ENCODE assay signal across 2 cellular contexts in genomic region chr18:11145413-11146191, GRCh38.
A peak's percentile ranks its signal among the peaks of the same experiment; 100 is the strongest.
TF ChIP-seq lines count a peak whose summit lies in the region.

No MANE protein-coding gene starts in this region.

TF ChIP-seq in GM23338, 12 proteins besides CTCF, POLR2A, EP300 and RAD21:
- TF ChIP-seq NANOG (IDR thresholded peaks at IDR 0.05; ENCODE audit: borderline replicate concordance) (no peak), EZH2phosphoT487 (IDR thresholded peaks at IDR 0.05; ENCODE audit: unreplicated experiment) (no peak), JUNB (IDR thresholded peaks at IDR 0.05; ENCODE audit: unreplicated experiment) (no peak), STAT1 (IDR thresholded peaks at IDR 0.05; ENCODE audit: unreplicated experiment) (no peak), POLR2AphosphoS5 (IDR thresholded peaks at IDR 0.05; ENCODE audit: low read depth) (no peak), ZNF331 (CRISPR knock-in tag; IDR thresholded peaks at IDR 0.05; ENCODE audit: low read depth) (no peak), CREB1 (CRISPR knock-in tag; IDR thresholded peaks at IDR 0.05; ENCODE audit: low read depth) (no peak), ZNF114 (CRISPR knock-in tag; IDR thresholded peaks at IDR 0.05) (no peak)
- TF ChIP-seq, protein P1, sequence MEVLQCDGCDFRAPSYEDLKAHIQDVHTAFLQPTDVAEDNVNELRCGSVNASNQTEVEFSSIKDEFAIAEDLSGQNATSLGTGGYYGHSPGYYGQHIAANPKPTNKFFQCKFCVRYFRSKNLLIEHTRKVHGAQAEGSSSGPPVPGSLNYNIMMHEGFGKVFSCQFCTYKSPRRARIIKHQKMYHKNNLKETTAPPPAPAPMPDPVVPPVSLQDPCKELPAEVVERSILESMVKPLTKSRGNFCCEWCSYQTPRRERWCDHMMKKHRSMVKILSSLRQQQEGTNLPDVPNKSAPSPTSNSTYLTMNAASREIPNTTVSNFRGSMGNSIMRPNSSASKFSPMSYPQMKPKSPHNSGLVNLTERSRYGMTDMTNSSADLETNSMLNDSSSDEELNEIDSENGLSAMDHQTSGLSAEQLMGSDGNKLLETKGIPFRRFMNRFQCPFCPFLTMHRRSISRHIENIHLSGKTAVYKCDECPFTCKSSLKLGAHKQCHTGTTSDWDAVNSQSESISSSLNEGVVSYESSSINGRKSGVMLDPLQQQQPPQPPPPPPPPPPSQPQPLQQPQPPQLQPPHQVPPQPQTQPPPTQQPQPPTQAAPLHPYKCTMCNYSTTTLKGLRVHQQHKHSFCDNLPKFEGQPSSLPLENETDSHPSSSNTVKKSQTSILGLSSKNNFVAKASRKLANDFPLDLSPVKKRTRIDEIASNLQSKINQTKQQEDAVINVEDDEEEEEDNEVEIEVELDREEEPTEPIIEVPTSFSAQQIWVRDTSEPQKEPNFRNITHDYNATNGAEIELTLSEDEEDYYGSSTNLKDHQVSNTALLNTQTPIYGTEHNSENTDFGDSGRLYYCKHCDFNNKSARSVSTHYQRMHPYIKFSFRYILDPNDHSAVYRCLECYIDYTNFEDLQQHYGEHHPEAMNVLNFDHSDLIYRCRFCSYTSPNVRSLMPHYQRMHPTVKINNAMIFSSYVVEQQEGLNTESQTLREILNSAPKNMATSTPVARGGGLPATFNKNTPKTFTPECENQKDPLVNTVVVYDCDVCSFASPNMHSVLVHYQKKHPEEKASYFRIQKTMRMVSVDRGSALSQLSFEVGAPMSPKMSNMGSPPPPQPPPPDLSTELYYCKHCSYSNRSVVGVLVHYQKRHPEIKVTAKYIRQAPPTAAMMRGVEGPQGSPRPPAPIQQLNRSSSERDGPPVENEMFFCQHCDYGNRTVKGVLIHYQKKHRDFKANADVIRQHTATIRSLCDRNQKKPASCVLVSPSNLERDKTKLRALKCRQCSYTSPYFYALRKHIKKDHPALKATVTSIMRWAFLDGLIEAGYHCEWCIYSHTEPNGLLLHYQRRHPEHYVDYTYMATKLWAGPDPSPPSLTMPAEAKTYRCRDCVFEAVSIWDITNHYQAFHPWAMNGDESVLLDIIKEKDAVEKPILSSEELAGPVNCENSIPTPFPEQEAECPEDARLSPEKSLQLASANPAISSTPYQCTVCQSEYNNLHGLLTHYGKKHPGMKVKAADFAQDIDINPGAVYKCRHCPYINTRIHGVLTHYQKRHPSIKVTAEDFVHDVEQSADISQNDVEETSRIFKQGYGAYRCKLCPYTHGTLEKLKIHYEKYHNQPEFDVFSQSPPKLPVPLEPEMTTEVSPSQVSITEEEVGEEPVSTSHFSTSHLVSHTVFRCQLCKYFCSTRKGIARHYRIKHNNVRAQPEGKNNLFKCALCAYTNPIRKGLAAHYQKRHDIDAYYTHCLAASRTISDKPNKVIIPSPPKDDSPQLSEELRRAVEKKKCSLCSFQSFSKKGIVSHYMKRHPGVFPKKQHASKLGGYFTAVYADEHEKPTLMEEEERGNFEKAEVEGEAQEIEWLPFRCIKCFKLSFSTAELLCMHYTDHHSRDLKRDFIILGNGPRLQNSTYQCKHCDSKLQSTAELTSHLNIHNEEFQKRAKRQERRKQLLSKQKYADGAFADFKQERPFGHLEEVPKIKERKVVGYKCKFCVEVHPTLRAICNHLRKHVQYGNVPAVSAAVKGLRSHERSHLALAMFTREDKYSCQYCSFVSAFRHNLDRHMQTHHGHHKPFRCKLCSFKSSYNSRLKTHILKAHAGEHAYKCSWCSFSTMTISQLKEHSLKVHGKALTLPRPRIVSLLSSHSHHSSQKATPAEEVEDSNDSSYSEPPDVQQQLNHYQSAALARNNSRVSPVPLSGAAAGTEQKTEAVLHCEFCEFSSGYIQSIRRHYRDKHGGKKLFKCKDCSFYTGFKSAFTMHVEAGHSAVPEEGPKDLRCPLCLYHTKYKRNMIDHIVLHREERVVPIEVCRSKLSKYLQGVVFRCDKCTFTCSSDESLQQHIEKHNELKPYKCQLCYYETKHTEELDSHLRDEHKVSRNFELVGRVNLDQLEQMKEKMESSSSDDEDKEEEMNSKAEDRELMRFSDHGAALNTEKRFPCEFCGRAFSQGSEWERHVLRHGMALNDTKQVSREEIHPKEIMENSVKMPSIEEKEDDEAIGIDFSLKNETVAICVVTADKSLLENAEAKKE (CRISPR knock-in tag; IDR thresholded peaks at IDR 0.05), result no peak
- TF ChIP-seq, protein P2, sequence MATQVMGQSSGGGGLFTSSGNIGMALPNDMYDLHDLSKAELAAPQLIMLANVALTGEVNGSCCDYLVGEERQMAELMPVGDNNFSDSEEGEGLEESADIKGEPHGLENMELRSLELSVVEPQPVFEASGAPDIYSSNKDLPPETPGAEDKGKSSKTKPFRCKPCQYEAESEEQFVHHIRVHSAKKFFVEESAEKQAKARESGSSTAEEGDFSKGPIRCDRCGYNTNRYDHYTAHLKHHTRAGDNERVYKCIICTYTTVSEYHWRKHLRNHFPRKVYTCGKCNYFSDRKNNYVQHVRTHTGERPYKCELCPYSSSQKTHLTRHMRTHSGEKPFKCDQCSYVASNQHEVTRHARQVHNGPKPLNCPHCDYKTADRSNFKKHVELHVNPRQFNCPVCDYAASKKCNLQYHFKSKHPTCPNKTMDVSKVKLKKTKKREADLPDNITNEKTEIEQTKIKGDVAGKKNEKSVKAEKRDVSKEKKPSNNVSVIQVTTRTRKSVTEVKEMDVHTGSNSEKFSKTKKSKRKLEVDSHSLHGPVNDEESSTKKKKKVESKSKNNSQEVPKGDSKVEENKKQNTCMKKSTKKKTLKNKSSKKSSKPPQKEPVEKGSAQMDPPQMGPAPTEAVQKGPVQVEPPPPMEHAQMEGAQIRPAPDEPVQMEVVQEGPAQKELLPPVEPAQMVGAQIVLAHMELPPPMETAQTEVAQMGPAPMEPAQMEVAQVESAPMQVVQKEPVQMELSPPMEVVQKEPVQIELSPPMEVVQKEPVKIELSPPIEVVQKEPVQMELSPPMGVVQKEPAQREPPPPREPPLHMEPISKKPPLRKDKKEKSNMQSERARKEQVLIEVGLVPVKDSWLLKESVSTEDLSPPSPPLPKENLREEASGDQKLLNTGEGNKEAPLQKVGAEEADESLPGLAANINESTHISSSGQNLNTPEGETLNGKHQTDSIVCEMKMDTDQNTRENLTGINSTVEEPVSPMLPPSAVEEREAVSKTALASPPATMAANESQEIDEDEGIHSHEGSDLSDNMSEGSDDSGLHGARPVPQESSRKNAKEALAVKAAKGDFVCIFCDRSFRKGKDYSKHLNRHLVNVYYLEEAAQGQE (IDR thresholded peaks at IDR 0.05; ENCODE audit: unreplicated experiment), result no peak
- TF ChIP-seq, protein P3, sequence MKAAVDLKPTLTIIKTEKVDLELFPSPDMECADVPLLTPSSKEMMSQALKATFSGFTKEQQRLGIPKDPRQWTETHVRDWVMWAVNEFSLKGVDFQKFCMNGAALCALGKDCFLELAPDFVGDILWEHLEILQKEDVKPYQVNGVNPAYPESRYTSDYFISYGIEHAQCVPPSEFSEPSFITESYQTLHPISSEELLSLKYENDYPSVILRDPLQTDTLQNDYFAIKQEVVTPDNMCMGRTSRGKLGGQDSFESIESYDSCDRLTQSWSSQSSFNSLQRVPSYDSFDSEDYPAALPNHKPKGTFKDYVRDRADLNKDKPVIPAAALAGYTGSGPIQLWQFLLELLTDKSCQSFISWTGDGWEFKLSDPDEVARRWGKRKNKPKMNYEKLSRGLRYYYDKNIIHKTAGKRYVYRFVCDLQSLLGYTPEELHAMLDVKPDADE (IDR thresholded peaks at IDR 0.05), result no peak

TF ChIP-seq in HepG2, 621 proteins besides CTCF, POLR2A, EP300 and RAD21:
- TF ChIP-seq, protein P4, sequence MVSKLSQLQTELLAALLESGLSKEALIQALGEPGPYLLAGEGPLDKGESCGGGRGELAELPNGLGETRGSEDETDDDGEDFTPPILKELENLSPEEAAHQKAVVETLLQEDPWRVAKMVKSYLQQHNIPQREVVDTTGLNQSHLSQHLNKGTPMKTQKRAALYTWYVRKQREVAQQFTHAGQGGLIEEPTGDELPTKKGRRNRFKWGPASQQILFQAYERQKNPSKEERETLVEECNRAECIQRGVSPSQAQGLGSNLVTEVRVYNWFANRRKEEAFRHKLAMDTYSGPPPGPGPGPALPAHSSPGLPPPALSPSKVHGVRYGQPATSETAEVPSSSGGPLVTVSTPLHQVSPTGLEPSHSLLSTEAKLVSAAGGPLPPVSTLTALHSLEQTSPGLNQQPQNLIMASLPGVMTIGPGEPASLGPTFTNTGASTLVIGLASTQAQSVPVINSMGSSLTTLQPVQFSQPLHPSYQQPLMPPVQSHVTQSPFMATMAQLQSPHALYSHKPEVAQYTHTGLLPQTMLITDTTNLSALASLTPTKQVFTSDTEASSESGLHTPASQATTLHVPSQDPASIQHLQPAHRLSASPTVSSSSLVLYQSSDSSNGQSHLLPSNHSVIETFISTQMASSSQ (IDR thresholded peaks at IDR 0.05; ENCODE audit: low read depth), result no peak
- TF ChIP-seq, protein P4 (CRISPR knock-in tag; IDR thresholded peaks at IDR 0.05; ENCODE audit: borderline replicate concordance), result no peak
- no peak for TF ChIP-seq IRF9 (CRISPR knock-in tag; IDR thresholded peaks at IDR 0.05; ENCODE audit: borderline replicate concordance)
- 0 out of 2 replicates have a peak, but pooled peaks have one; percentile 34 for TF ChIP-seq ONECUT2 (CRISPR knock-in tag; IDR thresholded peaks at IDR 0.05)
- TF ChIP-seq STAT5B (CRISPR knock-in tag; IDR thresholded peaks at IDR 0.05), result no peak
- TF ChIP-seq ZNF264 (CRISPR knock-in tag; IDR thresholded peaks at IDR 0.05), result no peak
- peak in 1 of 2 experiments; percentile 42; a peak in 1 of 4 replicates for TF ChIP-seq NR2F1 (CRISPR knock-in tag; IDR thresholded peaks at IDR 0.05)
- no peak for TF ChIP-seq FOXA1 (IDR thresholded peaks at IDR 0.05)
- TF ChIP-seq FOXA1 (CRISPR knock-in tag; IDR thresholded peaks at IDR 0.05), result no peak
